In genomic region chr17:1929896-1930750, GRCh38 we compare ENCODE assay signal across 14 cellular contexts.
"Had no signal": no experiment of that assay in that cellular context is flagged by ENCODE, and none has a peak within 500 bp of the region (broad histone marks: within the 10 kb centered on the region; RNA-seq: fewer than 3 reads in every experiment).

No MANE protein-coding gene starts in this region.

- H3K27ac ChIP-seq: coronary artery, parathyroid adenoma, VCaP had no signal

- ATAC-seq: activated CD4-positive, alpha-beta T cell treated with anti-CD3 and anti-CD28 coated beads for 36 hours; activated CD8-positive, alpha-beta T cell treated with anti-CD3 and anti-CD28 coated beads for 36 hours; activated T-cell treated with anti-CD3 and anti-CD28 coated beads, Interleukin-2, amount 50 U/mL, for 72 hours; stimulated activated naive B cell treated with anti-CD40 and anti-IgM and Interleukin-4, amounts not matched to agents 10 μg/mL and 1 μg/mL and 100 μg/mL, for 72 hours had no signal

- H3K4me3 ChIP-seq: coronary artery, smooth muscle cell had no signal

- H3K9ac ChIP-seq: parathyroid adenoma had no signal

- DNase-seq: activated CD4-positive, alpha-beta T cell treated with anti-CD3 and anti-CD28 coated beads for 36 hours; activated CD8-positive, alpha-beta memory T cell treated with anti-CD3 and anti-CD28 coated beads, Interleukin-2, amount 50 U/mL, for 4 hours; activated CD8-positive, alpha-beta T cell treated with anti-CD3 and anti-CD28 coated beads for 36 hours; activated naive CD8-positive, alpha-beta T cell treated with anti-CD3 and anti-CD28 coated beads, Interleukin-2, amount 10 ng/mL, durations not matched to agents 7 days and 5 days; activated T-cell treated with anti-CD3 and anti-CD28 coated beads, Interleukin-2, amount 50 U/mL, for 72 hours; aorta; stimulated activated CD4-positive, alpha-beta T cell treated with anti-CD3 and anti-CD28 coated beads, Interleukin-1b, Interleukin-23, amount 100 ng/mL, for 48 hours; stimulated activated naive B cell treated with anti-CD40 and anti-IgM and Interleukin-4, amounts not matched to agents 10 μg/mL and 1 μg/mL and 100 μg/mL, for 72 hours; T-helper 1 cell; trophoblast cell had no signal
